Comparison of ENCODE assay signal across 21 cellular contexts in the genomic region with DNA sequence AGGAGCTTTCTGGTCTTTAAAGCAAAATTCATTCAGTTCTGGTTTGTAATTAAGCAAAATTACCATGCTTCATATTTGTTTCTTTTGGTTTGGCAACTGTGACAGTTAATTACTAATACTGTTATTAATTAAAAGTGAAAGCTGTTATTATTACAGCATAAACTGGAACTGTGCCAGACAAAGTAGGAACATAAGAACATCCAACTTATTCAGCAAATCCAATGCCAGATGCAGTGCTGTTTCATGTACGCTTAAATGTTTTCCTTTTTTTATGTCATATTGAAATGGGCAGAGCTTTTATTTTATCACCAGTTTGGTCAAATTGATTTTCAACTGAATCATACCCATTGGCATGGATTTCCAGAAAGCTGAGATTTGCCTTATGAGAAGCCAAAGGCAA.
DNase-seq lines count a peak whose midpoint lies in the region; ATAC-seq and TF ChIP-seq lines count a peak whose summit lies in the region.
"Had no signal": no experiment of that assay in that cellular context is flagged by ENCODE, and none has a peak within 500 bp of the region (broad histone marks: within the 10 kb centered on the region; RNA-seq: fewer than 3 reads in every experiment).

No MANE protein-coding gene starts in this region.

- H3K4me1 Mint-ChIP-seq in CD4-positive, alpha-beta memory T cell, result no peaks in the 10 kb centered on the region
- H3K4me1 Mint-ChIP-seq: CD8-positive, alpha-beta memory T cell had no signal

- H3K9me2 ChIP-seq in SK-N-SH, result no peaks in the 10 kb centered on the region

- POLR2A ChIA-PET in SK-N-SH (lab: Yijun Ruan, JAX), result no interaction called here
- POLR2A ChIA-PET in CD4-positive, alpha-beta memory T cell (lab: Charles Lee; ENCODE audit: partially characterized antibody), result no interaction called here

- H3F3A ChIP-seq in SK-N-SH (replicated peaks; ENCODE audit: insufficient read depth), result peaks cover 6% of the 10 kb centered on the region

- peaks cover 0 to 17% of the 10 kb centered on the region in 2 experiments; a peak in 2 of 4 replicates for H3K4me1 ChIP-seq in SK-N-SH (ENCODE audit: control insufficient read depth in 1 of 2, insufficient read depth in 2 of 2, low read depth in 1 of 2, low read length in 1 of 2)
- peaks cover 0 to 17% of the 10 kb centered on the region in 2 donors for H3K4me1 ChIP-seq in muscle layer of duodenum (ENCODE audit: control insufficient read depth in 1 of 2, insufficient read depth in 2 of 2, low read length in 2 of 2)
- H3K4me1 ChIP-seq in CD4-positive, alpha-beta memory T cell (ENCODE audit: insufficient read depth, low read length), result no peaks in the 10 kb centered on the region

- peaks cover 7 to 10% of the 10 kb centered on the region in 2 donors for H3K27me3 Mint-ChIP-seq in CD4-positive, alpha-beta memory T cell
- H3K27me3 Mint-ChIP-seq: IgD-negative memory B cell had no signal

- H3K27ac ChIP-seq in SK-N-SH (ENCODE audit: low read depth in 2 of 2, low read length in 1 of 2) (no peak overlapping the region), muscle layer of duodenum (ENCODE audit: low read length) (peak overlapping the region; percentile 63)
- no peak overlapping the region for H3K27ac ChIP-seq in CD4-positive, alpha-beta memory T cell (ENCODE audit: low read depth, low read length)
- H3K27ac ChIP-seq: 22Rv1, RWPE1 had no signal

- H3K4me3 ChIP-seq in SK-N-SH (ENCODE audit: low read depth in 2 of 2, low read length in 1 of 2), result no peak overlapping the region
- no peak overlapping the region for H3K4me3 ChIP-seq in choroid plexus epithelial cell (ENCODE audit: low read depth, low read length)
- no peak overlapping the region for H3K4me3 ChIP-seq in muscle layer of duodenum (ENCODE audit: low read depth in 1 of 2, low read length in 2 of 2)
- H3K4me3 ChIP-seq in CD4-positive, alpha-beta memory T cell (ENCODE audit: low read length in 2 of 2), result no peak overlapping the region

- no peak for TF ChIP-seq EP300 in SK-N-SH (IDR thresholded peaks at IDR 0.05; ENCODE audit: borderline replicate concordance in 1 of 2, low read depth in 1 of 2, low read length in 1 of 2)

- no peaks in the 10 kb centered on the region for H3K79me2 ChIP-seq in SK-N-SH (ENCODE audit: insufficient read depth)

- no peaks in the 10 kb centered on the region for H3K27me3 ChIP-seq in SK-N-SH (ENCODE audit: insufficient read depth)
- no peaks in the 10 kb centered on the region for H3K27me3 ChIP-seq in muscle layer of duodenum (ENCODE audit: low read depth, low read length)
- no peaks in the 10 kb centered on the region for H3K27me3 ChIP-seq in CD4-positive, alpha-beta memory T cell (ENCODE audit: insufficient read depth, low read length)

- no peak overlapping the region for H3K4me2 ChIP-seq in SK-N-SH

- DNase-seq in SK-N-SH (no peak), choroid plexus epithelial cell (ENCODE audit: low read depth) (peak; percentile 47), hypothalamus (lab: John Stamatoyannopoulos, UW) (no peak), NCI-H2196 treated with DMSO at 0.1 percent for 48 hours (lab: John Stamatoyannopoulos, UW; ENCODE audit: unreplicated experiment) (no peak)
- DNase-seq in CD4-positive, alpha-beta memory T cell, result no peak
- DNase-seq: AML-193; C1 segment of cervical spinal cord; CD8-positive, alpha-beta memory T cell; DMS53; Kasumi-1; NCI-H1694 treated with DMSO at 0.1 percent for 48 hours; NCI-H2081 treated with DMSO at 0.1 percent for 48 hours; NCI-H510A treated with DMSO at 0.1 percent for 48 hours; NCI-H748 treated with DMSO at 0.1 percent for 48 hours; SIG-M5 had no signal

- peaks cover 0 to 5% of the 10 kb centered on the region in 2 experiments for H3K36me3 ChIP-seq in SK-N-SH (replicated peaks in 1 of 2; ENCODE audit: control insufficient read depth in 1 of 2, insufficient read depth in 2 of 2, low read length in 1 of 2)
- no peaks in the 10 kb centered on the region for H3K36me3 ChIP-seq in muscle layer of duodenum (ENCODE audit: control insufficient read depth in 1 of 2, insufficient read depth in 2 of 2, low read length in 2 of 2)
- no peaks in the 10 kb centered on the region for H3K36me3 ChIP-seq in CD4-positive, alpha-beta memory T cell (ENCODE audit: insufficient read depth, low read length)

- 0 out of 2 replicates have a peak overlapping the region, but pooled peaks have one; percentile 0 for H2AFZ ChIP-seq in SK-N-SH (ENCODE audit: low read depth)

- intact Hi-C loops in CD4-positive, alpha-beta memory T cell (cut with micrococcal nuclease), result no loop called here

- CTCF ChIA-PET in SK-N-SH (lab: Yijun Ruan, JAX), result no interaction called here
- CTCF ChIA-PET in CD4-positive, alpha-beta memory T cell (lab: Charles Lee; ENCODE audit: partially characterized antibody), result no interaction called here

- no peak overlapping the region for H3K9ac ChIP-seq in SK-N-SH

- no peak overlapping the region for H3K27ac Mint-ChIP-seq in CD4-positive, alpha-beta memory T cell
- H3K27ac Mint-ChIP-seq: CD8-positive, alpha-beta memory T cell; IgD-negative memory B cell had no signal

- peaks cover 4% of the 10 kb centered on the region for H3K9me3 ChIP-seq in SK-N-SH
- H3K9me3 ChIP-seq in muscle layer of duodenum (ENCODE audit: control insufficient read depth in 1 of 2, low read length in 2 of 2), result no peaks in the 10 kb centered on the region
- H3K9me3 ChIP-seq in CD4-positive, alpha-beta memory T cell (ENCODE audit: control insufficient read depth in 1 of 2, low read length in 2 of 2), result peaks cover 0 to 4% of the 10 kb centered on the region in 2 donors

- TF ChIP-seq RAD21 in SK-N-SH (IDR thresholded peaks at IDR 0.05; ENCODE audit: low read length), result no peak

- no peak for ATAC-seq in SK-N-SH treated with all-trans-retinoic acid at 6 μM for 48 hours
- ATAC-seq in GM21367 (IDR thresholded peaks at IDR 0.05; ENCODE audit: unreplicated experiment), result no peak

- H3K9me3 Mint-ChIP-seq in CD4-positive, alpha-beta memory T cell, result peaks cover 1 to 18% (median 8%) of the 10 kb centered on the region in 8 donors

- WGBS in SK-N-SH (ENCODE audit: low lambda C conversion rate), result 91% methylated on average over 1 of the region's 1 CpG

- no peak overlapping the region for H3K4me3 Mint-ChIP-seq in CD4-positive, alpha-beta memory T cell
- H3K4me3 Mint-ChIP-seq: CD8-positive, alpha-beta memory T cell; IgD-negative memory B cell had no signal

- H3K36me3 Mint-ChIP-seq in CD4-positive, alpha-beta memory T cell, result peaks cover 0 to 2% of the 10 kb centered on the region in 2 donors
- H3K36me3 Mint-ChIP-seq: CD8-positive, alpha-beta memory T cell had no signal

- no peak for TF ChIP-seq CTCF in SK-N-SH (IDR thresholded peaks at IDR 0.05)
- TF ChIP-seq CTCF in choroid plexus epithelial cell (conservative IDR thresholded peaks at IDR 0.05; ENCODE audit: low read depth, low read length), result no peak

- H4K20me1 ChIP-seq in SK-N-SH (ENCODE audit: insufficient read depth), result no peaks in the 10 kb centered on the region

TF ChIP-seq in SK-N-SH, 30 proteins besides CTCF, POLR2A, EP300 and RAD21:
- TF ChIP-seq GATA2 (CRISPR knock-in tag; IDR thresholded peaks at IDR 0.05) (no peak), TCF12 (IDR thresholded peaks at IDR 0.05) (no peak), EZH2phosphoT487 (IDR thresholded peaks at IDR 0.05; ENCODE audit: borderline replicate concordance, low read depth) (no peak)
- TF ChIP-seq, protein P1, sequence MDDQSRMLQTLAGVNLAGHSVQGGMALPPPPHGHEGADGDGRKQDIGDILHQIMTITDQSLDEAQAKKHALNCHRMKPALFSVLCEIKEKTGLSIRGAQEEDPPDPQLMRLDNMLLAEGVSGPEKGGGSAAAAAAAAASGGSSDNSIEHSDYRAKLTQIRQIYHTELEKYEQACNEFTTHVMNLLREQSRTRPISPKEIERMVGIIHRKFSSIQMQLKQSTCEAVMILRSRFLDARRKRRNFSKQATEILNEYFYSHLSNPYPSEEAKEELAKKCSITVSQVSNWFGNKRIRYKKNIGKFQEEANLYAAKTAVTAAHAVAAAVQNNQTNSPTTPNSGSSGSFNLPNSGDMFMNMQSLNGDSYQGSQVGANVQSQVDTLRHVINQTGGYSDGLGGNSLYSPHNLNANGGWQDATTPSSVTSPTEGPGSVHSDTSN (IDR thresholded peaks at IDR 0.05), result no peak

TF ChIP-seq in SK-N-SH treated with all-trans-retinoic acid at 6 μM for 48 hours, 23 proteins besides CTCF, POLR2A, EP300 and RAD21 (continues in another document):
- TF ChIP-seq SNAI2 (CRISPR knock-in tag; IDR thresholded peaks at IDR 0.05) (no peak), CSDC2 (CRISPR knock-in tag; IDR thresholded peaks at IDR 0.05) (no peak), ZFP3 (CRISPR knock-in tag; IDR thresholded peaks at IDR 0.05) (no peak), TOX (CRISPR knock-in tag; IDR thresholded peaks at IDR 0.05; ENCODE audit: borderline replicate concordance) (no peak), OSR1 (CRISPR knock-in tag; IDR thresholded peaks at IDR 0.05) (no peak), ZNF70 (CRISPR knock-in tag; IDR thresholded peaks at IDR 0.05) (no peak), ZNF8 (CRISPR knock-in tag; IDR thresholded peaks at IDR 0.05) (no peak)
- TF ChIP-seq, protein P2, sequence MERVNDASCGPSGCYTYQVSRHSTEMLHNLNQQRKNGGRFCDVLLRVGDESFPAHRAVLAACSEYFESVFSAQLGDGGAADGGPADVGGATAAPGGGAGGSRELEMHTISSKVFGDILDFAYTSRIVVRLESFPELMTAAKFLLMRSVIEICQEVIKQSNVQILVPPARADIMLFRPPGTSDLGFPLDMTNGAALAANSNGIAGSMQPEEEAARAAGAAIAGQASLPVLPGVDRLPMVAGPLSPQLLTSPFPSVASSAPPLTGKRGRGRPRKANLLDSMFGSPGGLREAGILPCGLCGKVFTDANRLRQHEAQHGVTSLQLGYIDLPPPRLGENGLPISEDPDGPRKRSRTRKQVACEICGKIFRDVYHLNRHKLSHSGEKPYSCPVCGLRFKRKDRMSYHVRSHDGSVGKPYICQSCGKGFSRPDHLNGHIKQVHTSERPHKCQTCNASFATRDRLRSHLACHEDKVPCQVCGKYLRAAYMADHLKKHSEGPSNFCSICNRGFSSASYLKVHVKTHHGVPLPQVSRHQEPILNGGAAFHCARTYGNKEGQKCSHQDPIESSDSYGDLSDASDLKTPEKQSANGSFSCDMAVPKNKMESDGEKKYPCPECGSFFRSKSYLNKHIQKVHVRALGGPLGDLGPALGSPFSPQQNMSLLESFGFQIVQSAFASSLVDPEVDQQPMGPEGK (CRISPR knock-in tag; IDR thresholded peaks at IDR 0.05; ENCODE audit: borderline replicate concordance), result no peak
- TF ChIP-seq, protein P3, sequence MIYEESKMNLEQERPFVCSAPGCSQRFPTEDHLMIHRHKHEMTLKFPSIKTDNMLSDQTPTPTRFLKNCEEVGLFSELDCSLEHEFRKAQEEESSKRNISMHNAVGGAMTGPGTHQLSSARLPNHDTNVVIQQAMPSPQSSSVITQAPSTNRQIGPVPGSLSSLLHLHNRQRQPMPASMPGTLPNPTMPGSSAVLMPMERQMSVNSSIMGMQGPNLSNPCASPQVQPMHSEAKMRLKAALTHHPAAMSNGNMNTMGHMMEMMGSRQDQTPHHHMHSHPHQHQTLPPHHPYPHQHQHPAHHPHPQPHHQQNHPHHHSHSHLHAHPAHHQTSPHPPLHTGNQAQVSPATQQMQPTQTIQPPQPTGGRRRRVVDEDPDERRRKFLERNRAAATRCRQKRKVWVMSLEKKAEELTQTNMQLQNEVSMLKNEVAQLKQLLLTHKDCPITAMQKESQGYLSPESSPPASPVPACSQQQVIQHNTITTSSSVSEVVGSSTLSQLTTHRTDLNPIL (CRISPR knock-in tag; IDR thresholded peaks at IDR 0.05; ENCODE audit: low read depth), result no peak
